8 cellular contexts compared by ENCODE assay signal in genomic region chr4:83644677-83645639, GRCh38.
A peak's percentile ranks its signal among the peaks of the same experiment; 100 is the strongest.
DNase-seq lines count a peak whose midpoint lies in the region; ATAC-seq and TF ChIP-seq lines count a peak whose summit lies in the region.

No MANE protein-coding gene starts in this region.

- H3K27ac Mint-ChIP-seq in immature natural killer cell: no peak overlapping the region

- no peak overlapping the region for H3K4me3 Mint-ChIP-seq in immature natural killer cell

- peaks cover 0 to 3% (median 2%) of the 10 kb centered on the region in 3 donors for H3K27me3 Mint-ChIP-seq in immature natural killer cell (ENCODE audit: low read depth in 3 of 3)

- in situ Hi-C loops in astrocyte of the cerebellum (cut with HindIII; ENCODE audit: low sequenced_read_pairs): no loop called here

- no peaks in the 10 kb centered on the region for H3K9me3 Mint-ChIP-seq in immature natural killer cell

- DNase-seq in Daoy (ENCODE audit: low read depth) (peak; percentile 34), HS-5 (ENCODE audit: low read depth) (peak; percentile 34), NOMO-1 treated with dmso at 0.1 percent for 144 hours (lab: John Stamatoyannopoulos, UW; ENCODE audit: unreplicated experiment) (peak; percentile 30), astrocyte of the cerebellum (ENCODE audit: low read depth) (peak; percentile 46), immature natural killer cell (peak; percentile 27 to 34 (median 27))
- DNase-seq in stimulated activated CD4-positive, alpha-beta T cell treated with anti-CD3 and anti-CD28 coated beads, TNF-alpha, amount 100 ng/mL, for 24 hours (ENCODE audit: low read depth in 3 of 3): peak in 2 of 3 experiments; percentile 6 to 37

- H3K4me3 ChIP-seq in astrocyte of the cerebellum (ENCODE audit: low read depth, low read length): no peak overlapping the region

- no peaks in the 10 kb centered on the region for H3K4me1 Mint-ChIP-seq in immature natural killer cell

- H3K36me3 Mint-ChIP-seq in immature natural killer cell: no peaks in the 10 kb centered on the region

- ATAC-seq in GM19395 (IDR thresholded peaks at IDR 0.05; ENCODE audit: unreplicated experiment): peak; percentile 87
- ATAC-seq in HG03039 (IDR thresholded peaks at IDR 0.05; ENCODE audit: unreplicated experiment): no peak

- TF ChIP-seq CTCF in astrocyte of the cerebellum (IDR thresholded peaks at IDR 0.05; ENCODE audit: low read depth, low read length, missing control alignments): peak; percentile 72
